ENCODE assay signal across 8 cellular contexts in genomic region chr6:141326426-141326825, GRCh38.
DNase-seq lines count a peak whose midpoint lies in the region; ATAC-seq, FAIRE-seq and TF ChIP-seq lines count a peak whose summit lies in the region.

No MANE protein-coding gene starts in this region.

- H3K27me3 Mint-ChIP-seq in activated CD4-positive, alpha-beta T cell treated with anti-CD3 and anti-CD28 coated beads, Interleukin-2, amount 10 ng/mL, durations not matched to agents 24 days and 14 days, result peaks cover 1% of the 10 kb centered on the region

- FAIRE-seq in GM12892 (lab: Jason Lieb, UNC), result no peak

- no peak for TF ChIP-seq POLR2A in GM12892 (IDR thresholded peaks at IDR 0.05; ENCODE audit: low read depth, low read length)

- H3K4me1 ChIP-seq in upper lobe of right lung, result no peaks in the 10 kb centered on the region

- no peaks in the 10 kb centered on the region for H3K36me3 Mint-ChIP-seq in activated CD4-positive, alpha-beta T cell treated with anti-CD3 and anti-CD28 coated beads, Interleukin-2, amount 10 ng/mL, durations not matched to agents 24 days and 14 days (ENCODE audit: low read depth)

- H3K27ac Mint-ChIP-seq in activated CD4-positive, alpha-beta T cell treated with anti-CD3 and anti-CD28 coated beads, Interleukin-2, amount 10 ng/mL, durations not matched to agents 24 days and 14 days, result no peak overlapping the region

- H3K4me3 ChIP-seq in fibroblast of the aortic adventitia (ENCODE audit: low read depth, low read length) (peak overlapping the region; percentile 44), upper lobe of right lung (no peak overlapping the region)

- DNase-seq in EH (ENCODE audit: low read depth) (peak; percentile 99), fibroblast of the aortic adventitia (ENCODE audit: low read depth) (peak; percentile 97), upper lobe of right lung (no peak), GM12892 (ENCODE audit: insufficient read length) (no peak), NCI-H510A (lab: John Stamatoyannopoulos, UW) (no peak)
- peak; percentile 71 for DNase-seq in activated CD4-positive, alpha-beta T cell treated with anti-CD3 and anti-CD28 coated beads, Interleukin-2, amount 10 ng/mL, durations not matched to agents 24 days and 14 days
- peak; percentile 26 to 55 (median 27) for DNase-seq in stimulated activated CD4-positive, alpha-beta T cell treated with anti-CD3 and anti-CD28 coated beads, Interleukin-12 subunit alpha, Interleukin-12 subunit beta, amount 100 ng/mL, for 48 hours (ENCODE audit: low read depth in 2 of 3, low spot score in 1 of 3)

- intact Hi-C loops in activated CD4-positive, alpha-beta T cell treated with anti-CD3 and anti-CD28 coated beads, Interleukin-2, amount 10 ng/mL, durations not matched to agents 24 days and 14 days (cut with micrococcal nuclease), result loop anchor here (1.0 to 5.0 kb wide), 2 partner anchors 136 to 157 kb away; no protein-coding TSS in a partner anchor
- intact Hi-C loops in upper lobe of right lung (cut with DNase I), result no loop called here

- peaks cover 9% of the 10 kb centered on the region for H3K4me1 Mint-ChIP-seq in activated CD4-positive, alpha-beta T cell treated with anti-CD3 and anti-CD28 coated beads, Interleukin-2, amount 10 ng/mL, durations not matched to agents 24 days and 14 days

- no peaks in the 10 kb centered on the region for H3K9me3 Mint-ChIP-seq in activated CD4-positive, alpha-beta T cell treated with anti-CD3 and anti-CD28 coated beads, Interleukin-2, amount 10 ng/mL, durations not matched to agents 24 days and 14 days

- peak; percentile 60 for ATAC-seq in HG03432 (IDR thresholded peaks at IDR 0.05; ENCODE audit: unreplicated experiment)
- no peak for ATAC-seq in upper lobe of right lung

- no peak overlapping the region for H3K4me3 Mint-ChIP-seq in activated CD4-positive, alpha-beta T cell treated with anti-CD3 and anti-CD28 coated beads, Interleukin-2, amount 10 ng/mL, durations not matched to agents 24 days and 14 days

- no peak overlapping the region for H3K27ac ChIP-seq in upper lobe of right lung

- no peaks in the 10 kb centered on the region for H3K9me3 ChIP-seq in upper lobe of right lung

- no peaks in the 10 kb centered on the region for H3K36me3 ChIP-seq in upper lobe of right lung

- TF ChIP-seq CTCF in fibroblast of the aortic adventitia (IDR thresholded peaks at IDR 0.05; ENCODE audit: insufficient read depth, low read length) (no peak), upper lobe of right lung (IDR thresholded peaks at IDR 0.05) (no peak)

- no peaks in the 10 kb centered on the region for H3K27me3 ChIP-seq in upper lobe of right lung

Comparison
In these comparisons a context has a peak if more than half of its experiments do, and no peak if none do; other contexts are left out.
1. DNase-seq: peak in EH (single experiment), activated CD4-positive, alpha-beta T cell treated with anti-CD3 and anti-CD28 coated beads, Interleukin-2, amount 10 ng/mL, durations not matched to agents 24 days and 14 days (single experiment), fibroblast of the aortic adventitia (single experiment) and stimulated activated CD4-positive, alpha-beta T cell treated with anti-CD3 and anti-CD28 coated beads, Interleukin-12 subunit alpha, Interleukin-12 subunit beta, amount 100 ng/mL, for 48 hours (3 of 3); none in upper lobe of right lung (single experiment), GM12892 (single experiment) and NCI-H510A (single experiment).